16 cellular contexts compared by ENCODE assay signal in genomic region chr2:17911491-17912260, GRCh38. TPM values are rescaled to one million over a fixed set of nuclear protein-coding genes. Genes with fewer than 3 reads are reported as not detected.
DNase-seq lines count a peak whose midpoint lies in the region; ATAC-seq, FAIRE-seq and TF ChIP-seq lines count a peak whose summit lies in the region.
"Had no signal": no experiment of that assay in that cellular context is flagged by ENCODE, and none has a peak within 500 bp of the region (broad histone marks: within the 10 kb centered on the region; RNA-seq: fewer than 3 reads in every experiment).

No MANE protein-coding gene starts in this region.

- DNase-seq in RCC 7860 (ENCODE audit: low spot score) (no peak), dermis blood vessel endothelial cell (no peak), omental fat pad (ENCODE audit: low spot score) (no peak)
- no peak for DNase-seq in activated CD8-positive, alpha-beta memory T cell treated with anti-CD3 and anti-CD28 coated beads, Interleukin-2, amount 50 U/mL, for 4 hours
- DNase-seq: activated CD4-positive, alpha-beta memory T cell treated with anti-CD3 and anti-CD28 coated beads for 36 hours; activated effector memory CD4-positive, alpha-beta T cell treated with Interleukin-2 at 50 U/mL for 16 hours; CD4-positive, alpha-beta T cell; H9; NCI-H2107; NK-92 treated with Interleukin-12 subunit alpha and Interleukin-12 subunit beta, amount 100 ng/mL, for 24 hours; T1000 had no signal

- no peak for TF ChIP-seq CTCF in omental fat pad (IDR thresholded peaks at IDR 0.05)

- FAIRE-seq in RCC 7860 (lab: Jason Lieb, UNC) = no peak
- FAIRE-seq: astrocyte had no signal

- ATAC-seq in GM19395 (IDR thresholded peaks at IDR 0.05; ENCODE audit: unreplicated experiment) = peak; percentile 36
- peak; percentile 21 for ATAC-seq in HG02885 (IDR thresholded peaks at IDR 0.05; ENCODE audit: poor library complexity, unreplicated experiment)
- ATAC-seq in HG03558 (IDR thresholded peaks at IDR 0.05; ENCODE audit: extremely low read depth, unreplicated experiment) = peak; percentile 8
- no peak for ATAC-seq in omental fat pad (ENCODE audit: low FRiP score)

RNA-seq across cellular contexts. Expression of gene KCNS3, which starts 33.2 kb away (rescaled TPM):
- total RNA-seq in dermis blood vessel endothelial cell (1.3 and 1.5 TPM in 2 replicates), omental fat pad (10 to 100 TPM in 2 of 4 donors, 1 to 10 TPM in 2; 4.8 to 17.8 (median 9.5) TPM)
- total RNA-seq: CD4-positive, alpha-beta T cell; G401 had no signal
